In genomic region chr2:197927994-197928393, GRCh38 we compare ENCODE assay signal across 21 cellular contexts.
"Had no signal": no experiment of that assay in that cellular context is flagged by ENCODE, and none has a peak within 500 bp of the region (broad histone marks: within the 10 kb centered on the region; RNA-seq: fewer than 3 reads in every experiment).

No MANE protein-coding gene starts in this region.

- H3K27me3 Mint-ChIP-seq: progenitor cell of endocrine pancreas had no signal

- H3K36me3 ChIP-seq: esophagus squamous epithelium, pancreas, tibial artery, upper lobe of left lung, uterus had no signal

- H3K4me3 ChIP-seq: esophagus squamous epithelium, pancreas, tibial artery, upper lobe of left lung, uterus had no signal

- H3K9me3 Mint-ChIP-seq: immature natural killer cell; stimulated activated effector memory CD8-positive, alpha-beta T cell treated with anti-CD3 and anti-CD28 coated beads, Interleukin-12 subunit alpha, Interleukin-12 subunit beta, amount 100 ng/mL, for 72 hours had no signal

- FAIRE-seq: endometrium, pancreas had no signal

- H3K27me3 ChIP-seq: esophagus squamous epithelium, foreskin keratinocyte, pancreas, tibial artery, upper lobe of left lung, uterus had no signal

- ATAC-seq: foreskin keratinocyte; left cardiac atrium; pancreas; right cardiac atrium; stimulated activated effector memory CD8-positive, alpha-beta T cell treated with anti-CD3 and anti-CD28 coated beads, Interleukin-12 subunit alpha, Interleukin-12 subunit beta, amount 100 ng/mL, for 72 hours; stimulated activated naive CD8-positive, alpha-beta T cell treated with anti-CD3 and anti-CD28 coated beads, Interleukin-15, Interleukin-2, amounts not matched to agents 100 U/mL and 50 U/mL, for 24 hours had no signal

- H3K4me1 Mint-ChIP-seq: immature natural killer cell, naive B cell had no signal

- H3K4me1 ChIP-seq: foreskin keratinocyte, pancreas had no signal

- H3K9me3 ChIP-seq: esophagus squamous epithelium, pancreas, tibial artery, upper lobe of left lung, uterus had no signal

- H3K27ac ChIP-seq: esophagus squamous epithelium, foreskin keratinocyte, pancreas, tibial artery, upper lobe of left lung, uterus had no signal

- DNase-seq: effector memory CD4-positive, alpha-beta T cell; esophagus squamous epithelium; foreskin keratinocyte; immature natural killer cell; kidney; left cardiac atrium; mesendoderm; naive B cell; occipital lobe; pancreas; right cardiac atrium; stimulated activated CD4-positive, alpha-beta T cell treated with anti-CD3 and anti-CD28 coated beads, Interleukin-4, amount 100 ng/mL, for 1 hour; stimulated activated CD8-positive, alpha-beta memory T cell treated with anti-CD3 and anti-CD28 coated beads, Interleukin-4, amount 100 ng/mL, for 48 hours; stimulated activated naive CD8-positive, alpha-beta T cell treated with anti-CD3 and anti-CD28 coated beads, Interleukin-15, Interleukin-2, amounts not matched to agents 100 U/mL and 50 U/mL, for 24 hours; tibial artery; upper lobe of left lung; uterus had no signal

- H3K27ac Mint-ChIP-seq: immature natural killer cell; naive B cell; progenitor cell of endocrine pancreas; stimulated activated effector memory CD8-positive, alpha-beta T cell treated with anti-CD3 and anti-CD28 coated beads, Interleukin-12 subunit alpha, Interleukin-12 subunit beta, amount 100 ng/mL, for 72 hours had no signal

- H3K36me3 Mint-ChIP-seq: immature natural killer cell; naive B cell; stimulated activated effector memory CD8-positive, alpha-beta T cell treated with anti-CD3 and anti-CD28 coated beads, Interleukin-12 subunit alpha, Interleukin-12 subunit beta, amount 100 ng/mL, for 72 hours had no signal

- H3K4me3 Mint-ChIP-seq: immature natural killer cell; naive B cell; nephron; stimulated activated effector memory CD8-positive, alpha-beta T cell treated with anti-CD3 and anti-CD28 coated beads, Interleukin-12 subunit alpha, Interleukin-12 subunit beta, amount 100 ng/mL, for 72 hours had no signal
